ENCODE assay signal across 8 cellular contexts in the genomic region with DNA sequence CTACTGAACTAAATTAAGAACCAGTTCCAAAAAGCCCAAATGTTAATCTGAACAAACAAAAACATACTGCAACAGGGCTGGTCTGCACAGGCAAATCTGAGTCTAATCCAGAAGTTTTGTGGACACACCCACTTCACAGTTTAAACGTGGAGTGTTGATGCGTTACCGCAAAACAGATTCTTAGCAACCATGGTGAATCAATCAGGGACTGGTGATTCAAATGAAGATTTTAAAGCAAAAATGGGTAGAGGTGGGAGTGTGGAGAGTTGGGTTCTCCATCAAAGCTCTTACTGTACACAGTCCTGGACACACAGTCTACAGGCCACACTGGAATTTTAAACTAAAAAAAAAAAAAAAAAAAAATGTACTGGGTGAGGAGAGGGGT. TPM values are rescaled to one million over a fixed set of nuclear protein-coding genes. Genes with fewer than 3 reads are reported as not detected.
DNase-seq lines count a peak whose midpoint lies in the region; ATAC-seq and TF ChIP-seq lines count a peak whose summit lies in the region.

No MANE protein-coding gene starts in this region.

- H3K4me3 ChIP-seq in HAP-1 (no peak overlapping the region), iPS-18a (ENCODE audit: low read length) (no peak overlapping the region), thyroid gland (replicated peaks in 1 of 3) (no peak overlapping the region)

- H3K27ac Mint-ChIP-seq in activated naive CD4-positive, alpha-beta T cell treated with anti-CD3 and anti-CD28 coated beads, Interleukin-2, amount 50 U/mL, for 72 hours, result no peak overlapping the region

- H3K9me3 ChIP-seq in HAP-1 (no peaks in the 10 kb centered on the region), iPS-18a (ENCODE audit: control insufficient read depth, low read depth, low read length) (no peaks in the 10 kb centered on the region), thyroid gland (no peaks in the 10 kb centered on the region)

- no peaks in the 10 kb centered on the region for H3K9me3 Mint-ChIP-seq in activated naive CD4-positive, alpha-beta T cell treated with anti-CD3 and anti-CD28 coated beads, Interleukin-2, amount 50 U/mL, for 72 hours

- H3K27ac ChIP-seq in 22Rv1 (peak overlapping the region; percentile 46), iPS-18a (ENCODE audit: low read length) (no peak overlapping the region), thyroid gland (peak overlapping the region; percentile 59 to 99 (median 98))

- DNase-seq in HAP-1 (ENCODE audit: low spot score in 2 of 2), result peak; percentile 65 to 67
- peak in 1 of 2 donors; percentile 57 for DNase-seq in activated naive CD4-positive, alpha-beta T cell treated with anti-CD3 and anti-CD28 coated beads, Interleukin-2, amount 50 U/mL, for 72 hours (ENCODE audit: low spot score in 2 of 2)
- no peak for DNase-seq in thyroid gland
- DNase-seq in NCI-H128 (lab: John Stamatoyannopoulos, UW; ENCODE audit: unreplicated experiment), result no peak

- in situ Hi-C loops in HAP-1 (cut with MboI; ENCODE audit: low sequenced_read_pairs), result no loop called here

- peaks cover 69% of the 10 kb centered on the region for H3K4me1 ChIP-seq in HAP-1
- H3K4me1 ChIP-seq in iPS-18a (ENCODE audit: control insufficient read depth, low read depth, low read length), result peaks cover 42% of the 10 kb centered on the region
- peaks cover 71 to 74% of the 10 kb centered on the region in 2 donors for H3K4me1 ChIP-seq in thyroid gland

- peak overlapping the region; percentile 18 for H3K9ac ChIP-seq in iPS-18a (ENCODE audit: low read length)

- ATAC-seq in activated naive CD4-positive, alpha-beta T cell treated with anti-CD3 and anti-CD28 coated beads, Interleukin-2, amount 50 U/mL, for 72 hours, result peak; percentile 24 to 75
- ATAC-seq in GM19023 (IDR thresholded peaks at IDR 0.05; ENCODE audit: unreplicated experiment) (no peak), HG03342 (IDR thresholded peaks at IDR 0.05; ENCODE audit: unreplicated experiment) (no peak)

- 9 to 12% methylated on average over 3 of the region's 3 CpGs for WGBS in thyroid gland, 2 donors

- intact Hi-C loops in thyroid gland (cut with DNase I), result no loop called here

- H3K36me3 Mint-ChIP-seq in activated naive CD4-positive, alpha-beta T cell treated with anti-CD3 and anti-CD28 coated beads, Interleukin-2, amount 50 U/mL, for 72 hours, result peaks cover 0 to 22% of the 10 kb centered on the region in 2 donors

- TF ChIP-seq CTCF in 22Rv1 (IDR thresholded peaks at IDR 0.05) (no peak), thyroid gland (IDR thresholded peaks at IDR 0.05) (no peak)

- H3K36me3 ChIP-seq in HAP-1 (replicated peaks) (peaks cover 65% of the 10 kb centered on the region), iPS-18a (ENCODE audit: control insufficient read depth, low read depth, low read length) (no peaks in the 10 kb centered on the region), thyroid gland (no peaks in the 10 kb centered on the region)

- no peaks in the 10 kb centered on the region; the same call in 1 of the 2 replicates for H3K27me3 ChIP-seq in HAP-1 (ENCODE audit: low read depth)
- H3K27me3 ChIP-seq in iPS-18a (ENCODE audit: control insufficient read depth, insufficient read depth, low read length), result peaks cover 19% of the 10 kb centered on the region
- H3K27me3 ChIP-seq in thyroid gland, result no peaks in the 10 kb centered on the region

- no peak for TF ChIP-seq POLR2A in thyroid gland (IDR thresholded peaks at IDR 0.05)

RNA-seq across cellular contexts. Expression of a gene that starts 5.2 kb away (rescaled TPM):
- 10 to 100 TPM; 28.8 to 92.4 TPM for total RNA-seq in activated naive CD4-positive, alpha-beta T cell treated with anti-CD3 and anti-CD28 coated beads, Interleukin-2, amount 50 U/mL, for 72 hours
- total RNA-seq in thyroid gland, result 100 to 1,000 TPM; 436 to 796 (median 612) TPM

Comparison
In these comparisons a context has a peak if more than half of its experiments do, and no peak if none do; other contexts are left out.
1. DNase-seq: peak in HAP-1 (2 of 2); none in thyroid gland (0 of 2) and NCI-H128 (single experiment).
2. ATAC-seq: peak in activated naive CD4-positive, alpha-beta T cell treated with anti-CD3 and anti-CD28 coated beads, Interleukin-2, amount 50 U/mL, for 72 hours (2 of 2); none in GM19023 (single experiment) and HG03342 (single experiment).
3. RNA of a gene that starts 5.2 kb away (total RNA-seq): 436 to 796 TPM in thyroid gland; 28.8 to 92.4 TPM in activated naive CD4-positive, alpha-beta T cell treated with anti-CD3 and anti-CD28 coated beads, Interleukin-2, amount 50 U/mL, for 72 hours; every median in the first group is over 4 times any median in the second.